Comparison of ENCODE assay signal across 21 cellular contexts in the genomic region with DNA sequence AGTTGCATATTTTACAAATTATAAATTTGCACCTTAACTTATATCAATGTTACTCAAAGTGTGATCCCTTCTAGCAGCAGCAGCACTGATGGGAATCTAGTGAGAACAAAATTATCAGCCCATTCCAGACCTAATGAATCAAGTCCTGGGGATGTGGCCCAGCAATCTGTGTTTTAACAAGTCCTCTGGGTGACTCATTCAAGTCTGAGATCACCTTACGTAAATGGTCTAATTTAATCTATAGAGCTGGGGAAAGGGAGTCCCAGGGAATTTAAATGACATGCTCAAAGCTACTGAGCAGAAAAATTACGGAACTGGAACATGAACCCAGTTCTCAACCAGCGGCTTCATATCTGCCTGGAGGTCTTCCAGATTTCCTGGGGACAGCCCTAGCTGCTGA.
DNase-seq lines count a peak whose midpoint lies in the region; ATAC-seq and TF ChIP-seq lines count a peak whose summit lies in the region.
"Had no signal": no experiment of that assay in that cellular context is flagged by ENCODE, and none has a peak within 500 bp of the region (broad histone marks: within the 10 kb centered on the region; RNA-seq: fewer than 3 reads in every experiment).

No MANE protein-coding gene starts in this region.

- H3F3A ChIP-seq in SK-N-SH (replicated peaks; ENCODE audit: insufficient read depth) = no peaks in the 10 kb centered on the region

- no peak for TF ChIP-seq POLR2A in breast epithelium (IDR thresholded peaks at IDR 0.05)

- no peak overlapping the region for H2AFZ ChIP-seq in SK-N-SH (ENCODE audit: low read depth)

- H3K79me2 ChIP-seq in SK-N-SH (ENCODE audit: insufficient read depth) = no peaks in the 10 kb centered on the region

- H3K27me3 Mint-ChIP-seq in MCF 10A (ENCODE audit: insufficient read depth, unreplicated experiment) = no peaks in the 10 kb centered on the region

- no peak for TF ChIP-seq EP300 in SK-N-SH (IDR thresholded peaks at IDR 0.05; ENCODE audit: borderline replicate concordance in 1 of 2, low read depth in 1 of 2, low read length in 1 of 2)

- H3K27ac Mint-ChIP-seq in MCF 10A (ENCODE audit: low read depth, unreplicated experiment) = no peak overlapping the region
- H3K27ac Mint-ChIP-seq: CD4-positive, alpha-beta T cell had no signal

- peak; percentile 82 for DNase-seq in MCF 10A (ENCODE audit: unreplicated experiment)
- no peak for DNase-seq in breast epithelium (ENCODE audit: low spot score in 2 of 2)
- no peak for DNase-seq in SK-N-SH
- DNase-seq in epithelial cell of prostate (ENCODE audit: low read depth, low spot score) = peak; percentile 64
- DNase-seq in medulla oblongata (ENCODE audit: extremely low spot score) = no peak
- no peak for DNase-seq in ureter (ENCODE audit: low spot score)
- DNase-seq: activated CD4-positive, alpha-beta T cell treated with anti-CD3 and anti-CD28 coated beads, Interleukin-2, amount 50 U/mL, for 1 hour; activated naive CD4-positive, alpha-beta T cell; CD4-positive, alpha-beta T cell; DMS79 treated with DMSO at 0.1 percent for 48 hours; hypothalamus; NCI-H2029; NCI-H524; stimulated activated CD4-positive, alpha-beta T cell treated with anti-CD3 and anti-CD28 coated beads, Interleukin-1b, Interleukin-23, amount 100 ng/mL, for 48 hours; stomach; upper lobe of right lung had no signal

- H3K9ac ChIP-seq in SK-N-SH = no peak overlapping the region

- H4K20me1 ChIP-seq in SK-N-SH (ENCODE audit: insufficient read depth) = no peaks in the 10 kb centered on the region

- POLR2A ChIA-PET in MCF 10A (lab: Yijun Ruan, JAX) (interaction anchor here (0.7 to 1.5 kb wide), 3 partner anchors 9 to 83 kb away, joined by 3 to 5 read pairs (median 4); no protein-coding TSS in a partner anchor), SK-N-SH (lab: Yijun Ruan, JAX) (no interaction called here)

- peaks cover 6% of the 10 kb centered on the region for H3K4me1 Mint-ChIP-seq in MCF 10A (ENCODE audit: insufficient read depth, unreplicated experiment)

- no peak overlapping the region for H3K4me2 ChIP-seq in SK-N-SH

- BruUV-seq in MCF 10A (replicated peaks; lab: Mats Ljungman, UMichigan) = no TSS peak

- H3K9me3 Mint-ChIP-seq in MCF 10A (ENCODE audit: unreplicated experiment) = no peaks in the 10 kb centered on the region

- H3K27ac ChIP-seq in breast epithelium (no peak overlapping the region), SK-N-SH (ENCODE audit: low read depth in 2 of 2, low read length in 1 of 2) (no peak overlapping the region), epithelial cell of prostate (peak overlapping the region; percentile 14)
- H3K27ac ChIP-seq: neutrophil, SK-N-MC, stomach, upper lobe of right lung had no signal

- no peaks in the 10 kb centered on the region for H3K9me2 ChIP-seq in SK-N-SH

- 30% methylated on average over 3 of the region's 3 CpGs for WGBS in SK-N-SH (ENCODE audit: low lambda C conversion rate)

- H3K27me3 ChIP-seq in breast epithelium (no peaks in the 10 kb centered on the region), SK-N-SH (ENCODE audit: insufficient read depth) (no peaks in the 10 kb centered on the region)
- H3K27me3 ChIP-seq: neutrophil, stomach, upper lobe of right lung had no signal

- no peak overlapping the region for H3K4me3 Mint-ChIP-seq in MCF 10A (ENCODE audit: unreplicated experiment)
- H3K4me3 Mint-ChIP-seq: CD4-positive, alpha-beta T cell had no signal

- intact Hi-C loops in MCF 10A (cut with micrococcal nuclease) (no loop called here), breast epithelium (cut with DNase I; ENCODE audit: low total_unique reads) (no loop called here)

- no peaks in the 10 kb centered on the region for H3K36me3 ChIP-seq in breast epithelium
- no peaks in the 10 kb centered on the region for H3K36me3 ChIP-seq in SK-N-SH (replicated peaks in 1 of 2; ENCODE audit: control insufficient read depth in 1 of 2, insufficient read depth in 2 of 2, low read length in 1 of 2)
- H3K36me3 ChIP-seq: neutrophil, stomach, upper lobe of right lung had no signal

- no peaks in the 10 kb centered on the region for H3K36me3 Mint-ChIP-seq in MCF 10A (ENCODE audit: insufficient read depth, unreplicated experiment)

- H3K9me3 ChIP-seq in breast epithelium = no peaks in the 10 kb centered on the region
- no peaks in the 10 kb centered on the region for H3K9me3 ChIP-seq in SK-N-SH
- H3K9me3 ChIP-seq: neutrophil, stomach, upper lobe of right lung had no signal

- H3K4me1 ChIP-seq in breast epithelium (no peaks in the 10 kb centered on the region), SK-N-SH (ENCODE audit: control insufficient read depth in 1 of 2, insufficient read depth in 2 of 2, low read depth in 1 of 2, low read length in 1 of 2) (peaks cover 0 to 3% of the 10 kb centered on the region in 2 experiments; a peak in 1 of 4 replicates)
- H3K4me1 ChIP-seq: stomach, upper lobe of right lung had no signal

- CTCF ChIA-PET in MCF 10A (lab: Yijun Ruan, JAX) = interaction anchor here (0.6 kb wide), 1 partner anchor 93 kb away, joined by 3 read pairs; no protein-coding TSS in a partner anchor
- CTCF ChIA-PET in SK-N-SH (lab: Yijun Ruan, JAX) = no interaction called here

- no peak for TF ChIP-seq RAD21 in SK-N-SH (IDR thresholded peaks at IDR 0.05; ENCODE audit: low read length)

- H3K4me3 ChIP-seq in breast epithelium (no peak overlapping the region), SK-N-SH (ENCODE audit: low read depth in 2 of 2, low read length in 1 of 2) (no peak overlapping the region)
- H3K4me3 ChIP-seq: SK-N-MC, stomach, upper lobe of right lung had no signal

- ATAC-seq in GM18868 (IDR thresholded peaks at IDR 0.05; ENCODE audit: unreplicated experiment) = no peak
- ATAC-seq in activated CD4-positive, CD25-positive, alpha-beta regulatory T cell treated with anti-CD3 and anti-CD28 coated beads, Interleukin-2, amount 50 U/mL, for 24 hours = no peak
- ATAC-seq: sciatic nerve, upper lobe of right lung had no signal

- no peak for TF ChIP-seq CTCF in MCF 10A (IDR thresholded peaks at IDR 0.05; ENCODE audit: unreplicated experiment)
- no peak for TF ChIP-seq CTCF in breast epithelium (IDR thresholded peaks at IDR 0.05)
- no peak for TF ChIP-seq CTCF in SK-N-SH (IDR thresholded peaks at IDR 0.05)

TF ChIP-seq in SK-N-SH, 30 proteins besides CTCF, POLR2A, EP300 and RAD21 (continues in another document):
- TF ChIP-seq JUND (IDR thresholded peaks at IDR 0.05) (0 out of 2 replicates have a peak, but pooled peaks have one; percentile 6), CHD2 (IDR thresholded peaks at IDR 0.05; ENCODE audit: low read length, partially characterized antibody) (no peak), ELF1 (IDR thresholded peaks at IDR 0.05) (no peak), MEF2A (IDR thresholded peaks at IDR 0.05; ENCODE audit: borderline replicate concordance, low read depth) (no peak), POLR2AphosphoS5 (IDR thresholded peaks at IDR 0.05; ENCODE audit: low read depth, low read length) (no peak), SIN3A (IDR thresholded peaks at IDR 0.05; ENCODE audit: borderline replicate concordance, low read depth, low read length) (no peak)
- TF ChIP-seq, protein P1, sequence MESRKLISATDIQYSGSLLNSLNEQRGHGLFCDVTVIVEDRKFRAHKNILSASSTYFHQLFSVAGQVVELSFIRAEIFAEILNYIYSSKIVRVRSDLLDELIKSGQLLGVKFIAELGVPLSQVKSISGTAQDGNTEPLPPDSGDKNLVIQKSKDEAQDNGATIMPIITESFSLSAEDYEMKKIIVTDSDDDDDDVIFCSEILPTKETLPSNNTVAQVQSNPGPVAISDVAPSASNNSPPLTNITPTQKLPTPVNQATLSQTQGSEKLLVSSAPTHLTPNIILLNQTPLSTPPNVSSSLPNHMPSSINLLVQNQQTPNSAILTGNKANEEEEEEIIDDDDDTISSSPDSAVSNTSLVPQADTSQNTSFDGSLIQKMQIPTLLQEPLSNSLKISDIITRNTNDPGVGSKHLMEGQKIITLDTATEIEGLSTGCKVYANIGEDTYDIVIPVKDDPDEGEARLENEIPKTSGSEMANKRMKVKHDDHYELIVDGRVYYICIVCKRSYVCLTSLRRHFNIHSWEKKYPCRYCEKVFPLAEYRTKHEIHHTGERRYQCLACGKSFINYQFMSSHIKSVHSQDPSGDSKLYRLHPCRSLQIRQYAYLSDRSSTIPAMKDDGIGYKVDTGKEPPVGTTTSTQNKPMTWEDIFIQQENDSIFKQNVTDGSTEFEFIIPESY (IDR thresholded peaks at IDR 0.05; ENCODE audit: borderline replicate concordance, low read depth) = no peak
- TF ChIP-seq, protein P2, sequence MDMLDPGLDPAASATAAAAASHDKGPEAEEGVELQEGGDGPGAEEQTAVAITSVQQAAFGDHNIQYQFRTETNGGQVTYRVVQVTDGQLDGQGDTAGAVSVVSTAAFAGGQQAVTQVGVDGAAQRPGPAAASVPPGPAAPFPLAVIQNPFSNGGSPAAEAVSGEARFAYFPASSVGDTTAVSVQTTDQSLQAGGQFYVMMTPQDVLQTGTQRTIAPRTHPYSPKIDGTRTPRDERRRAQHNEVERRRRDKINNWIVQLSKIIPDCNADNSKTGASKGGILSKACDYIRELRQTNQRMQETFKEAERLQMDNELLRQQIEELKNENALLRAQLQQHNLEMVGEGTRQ (IDR thresholded peaks at IDR 0.05; ENCODE audit: borderline replicate concordance, low read depth, low read length) = no peak
- TF ChIP-seq, protein P3, sequence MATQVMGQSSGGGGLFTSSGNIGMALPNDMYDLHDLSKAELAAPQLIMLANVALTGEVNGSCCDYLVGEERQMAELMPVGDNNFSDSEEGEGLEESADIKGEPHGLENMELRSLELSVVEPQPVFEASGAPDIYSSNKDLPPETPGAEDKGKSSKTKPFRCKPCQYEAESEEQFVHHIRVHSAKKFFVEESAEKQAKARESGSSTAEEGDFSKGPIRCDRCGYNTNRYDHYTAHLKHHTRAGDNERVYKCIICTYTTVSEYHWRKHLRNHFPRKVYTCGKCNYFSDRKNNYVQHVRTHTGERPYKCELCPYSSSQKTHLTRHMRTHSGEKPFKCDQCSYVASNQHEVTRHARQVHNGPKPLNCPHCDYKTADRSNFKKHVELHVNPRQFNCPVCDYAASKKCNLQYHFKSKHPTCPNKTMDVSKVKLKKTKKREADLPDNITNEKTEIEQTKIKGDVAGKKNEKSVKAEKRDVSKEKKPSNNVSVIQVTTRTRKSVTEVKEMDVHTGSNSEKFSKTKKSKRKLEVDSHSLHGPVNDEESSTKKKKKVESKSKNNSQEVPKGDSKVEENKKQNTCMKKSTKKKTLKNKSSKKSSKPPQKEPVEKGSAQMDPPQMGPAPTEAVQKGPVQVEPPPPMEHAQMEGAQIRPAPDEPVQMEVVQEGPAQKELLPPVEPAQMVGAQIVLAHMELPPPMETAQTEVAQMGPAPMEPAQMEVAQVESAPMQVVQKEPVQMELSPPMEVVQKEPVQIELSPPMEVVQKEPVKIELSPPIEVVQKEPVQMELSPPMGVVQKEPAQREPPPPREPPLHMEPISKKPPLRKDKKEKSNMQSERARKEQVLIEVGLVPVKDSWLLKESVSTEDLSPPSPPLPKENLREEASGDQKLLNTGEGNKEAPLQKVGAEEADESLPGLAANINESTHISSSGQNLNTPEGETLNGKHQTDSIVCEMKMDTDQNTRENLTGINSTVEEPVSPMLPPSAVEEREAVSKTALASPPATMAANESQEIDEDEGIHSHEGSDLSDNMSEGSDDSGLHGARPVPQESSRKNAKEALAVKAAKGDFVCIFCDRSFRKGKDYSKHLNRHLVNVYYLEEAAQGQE (IDR thresholded peaks at IDR 0.05; ENCODE audit: low read depth, low read length) = no peak

Comparison
In these comparisons a context has a peak if more than half of its experiments do, and no peak if none do; other contexts are left out.
1. DNase-seq: peak in MCF 10A (single experiment) and epithelial cell of prostate (single experiment); none in breast epithelium (0 of 2), SK-N-SH (single experiment), medulla oblongata (single experiment) and ureter (single experiment).